9 cellular contexts compared by ENCODE assay signal in the genomic region with DNA sequence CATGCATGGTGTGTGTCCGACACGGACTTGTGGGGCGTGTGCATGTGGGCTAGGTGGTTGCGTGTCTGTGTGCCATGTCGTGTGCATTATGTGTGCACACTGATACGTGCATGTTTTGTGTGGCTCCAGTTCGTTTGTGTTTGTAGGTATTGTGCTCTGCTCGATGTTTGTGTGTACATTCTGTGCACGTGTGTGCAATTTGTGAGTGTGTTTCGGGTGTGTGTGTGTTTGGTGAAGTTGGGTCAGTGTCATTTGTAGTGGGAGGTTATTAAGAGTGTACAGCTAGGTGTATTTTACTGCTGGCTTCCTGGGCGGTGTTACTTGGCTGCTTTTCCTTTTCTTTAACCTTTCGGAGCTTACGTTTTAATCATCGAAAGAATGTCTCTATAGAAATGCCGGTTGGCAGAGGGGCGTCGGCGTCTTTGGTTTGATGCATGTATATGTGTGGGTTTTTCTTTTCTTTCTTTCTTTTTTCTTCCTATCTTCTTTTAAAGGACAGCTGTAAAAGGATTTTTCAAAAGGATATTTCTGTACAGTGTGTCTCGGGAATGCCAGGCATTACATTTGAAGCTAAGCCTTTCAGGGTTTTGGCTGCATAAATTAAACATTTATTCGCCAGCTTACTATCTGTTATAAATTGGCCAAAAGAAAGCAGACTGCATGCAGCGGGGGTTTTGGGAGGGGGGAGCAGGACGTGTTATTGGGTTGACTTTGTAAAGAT. TPM values are rescaled to one million over a fixed set of nuclear protein-coding genes. Genes with fewer than 3 reads are reported as not detected.
DNase-seq lines count a peak whose midpoint lies in the region; ATAC-seq and TF ChIP-seq lines count a peak whose summit lies in the region.
"Had no signal": no experiment of that assay in that cellular context is flagged by ENCODE, and none has a peak within 500 bp of the region (broad histone marks: within the 10 kb centered on the region; RNA-seq: fewer than 3 reads in every experiment).

No MANE protein-coding gene starts in this region.

- TF ChIP-seq POLR2A in right lobe of liver (IDR thresholded peaks at IDR 0.05): no peak

- peak overlapping the region in 2 of 3 donors; percentile 1 to 82 for H3K27ac ChIP-seq in right lobe of liver
- H3K27ac ChIP-seq in urinary bladder (ENCODE audit: low read depth): no peak overlapping the region

- H3K4me1 ChIP-seq in right lobe of liver (peaks cover 0 to 5% (median 0%) of the 10 kb centered on the region in 4 donors), urinary bladder (ENCODE audit: insufficient read depth) (no peaks in the 10 kb centered on the region)

- H3K36me3 ChIP-seq in right lobe of liver (no peaks in the 10 kb centered on the region), urinary bladder (ENCODE audit: insufficient read depth) (no peaks in the 10 kb centered on the region)

- H3K27me3 ChIP-seq in right lobe of liver: no peaks in the 10 kb centered on the region

- peak; percentile 40 to 64 (median 46) for ATAC-seq in right lobe of liver

- intact Hi-C loops in right lobe of liver (cut with DNase I): no loop called here

- DNase-seq in NCI-H2107 treated with DMSO at 0.1 percent for 48 hours (lab: John Stamatoyannopoulos, UW; ENCODE audit: unreplicated experiment) (peak; percentile 40), NCI-H2107 (lab: John Stamatoyannopoulos, UW) (no peak), choroid plexus epithelial cell (ENCODE audit: low read depth) (no peak), right lobe of liver (no peak), HuH-7.5 (ENCODE audit: low spot score) (no peak), MV-4-11 (lab: John Stamatoyannopoulos, UW) (no peak), cortex of kidney (lab: John Stamatoyannopoulos, UW) (no peak)
- DNase-seq: activated effector memory CD4-positive, alpha-beta T cell treated with anti-CD3 and anti-CD28 coated beads, Interleukin-2, amount 50 U/mL, for 16 hours had no signal

- WGBS in right lobe of liver (ENCODE audit: insufficient coverage, low coverage, low lambda C conversion rate, missing lambda C conversion rate): 8% methylated on average over 22 of the region's 22 CpGs
- 5% methylated on average over 22 of the region's 22 CpGs for WGBS in urinary bladder

- no peak for TF ChIP-seq CTCF in choroid plexus epithelial cell (conservative IDR thresholded peaks at IDR 0.05; ENCODE audit: low read depth, low read length)
- no peak for TF ChIP-seq CTCF in right lobe of liver (IDR thresholded peaks at IDR 0.05)

- H3K9me3 ChIP-seq in right lobe of liver: no peaks in the 10 kb centered on the region

- peak overlapping the region; percentile 55 for H3K4me3 ChIP-seq in choroid plexus epithelial cell (ENCODE audit: low read depth, low read length)
- peak overlapping the region; percentile 37 to 72 (median 63) for H3K4me3 ChIP-seq in right lobe of liver
- peak overlapping the region; percentile 70 for H3K4me3 ChIP-seq in urinary bladder (ENCODE audit: low read depth, low read length)

RNA-seq across cellular contexts. Expression of a gene that starts 1.3 kb away (rescaled TPM):
- total RNA-seq in right lobe of liver (1 to 10 TPM in 3 of 6 experiments, under 1 TPM in 3; 0.12 to 4.0 (median 1.3) TPM), urinary bladder (16.8 TPM)
- 1.1 TPM for polyA plus RNA-seq in urinary bladder
